8 cellular contexts compared by ENCODE assay signal in genomic region chr2:9594361-9595063, GRCh38.
DNase-seq lines count a peak whose midpoint lies in the region; ATAC-seq and TF ChIP-seq lines count a peak whose summit lies in the region.

No MANE protein-coding gene starts in this region.

- peak; percentile 62 for DNase-seq in fibroblast of the conjunctiva (ENCODE audit: low read depth)
- peak; percentile 53 for DNase-seq in retinal pigment epithelial cell (ENCODE audit: low read depth)

- no peak overlapping the region for H3K4me3 ChIP-seq in retinal pigment epithelial cell (ENCODE audit: low read length)

- TF ChIP-seq CTCF in retinal pigment epithelial cell (conservative IDR thresholded peaks at IDR 0.05; ENCODE audit: low read depth, low read length), result no peak

- ATAC-seq in GM19468 (IDR thresholded peaks at IDR 0.05; ENCODE audit: extremely low read depth, unreplicated experiment) (peak; percentile 17), SK-N-SH treated with all-trans-retinoic acid at 6 μM for 48 hours (peak; percentile 87), GM18867 (IDR thresholded peaks at IDR 0.05; ENCODE audit: unreplicated experiment) (no peak), HG02763 (IDR thresholded peaks at IDR 0.05; ENCODE audit: unreplicated experiment) (no peak), HG03432 (IDR thresholded peaks at IDR 0.05; ENCODE audit: unreplicated experiment) (no peak), GM21515 (IDR thresholded peaks at IDR 0.05; ENCODE audit: unreplicated experiment) (no peak)

TF ChIP-seq in SK-N-SH treated with all-trans-retinoic acid at 6 μM for 48 hours, 23 proteins besides CTCF, POLR2A, EP300 and RAD21:
- TF ChIP-seq ZFP3 (CRISPR knock-in tag; IDR thresholded peaks at IDR 0.05) (0 out of 2 replicates have a peak, but pooled peaks have one; percentile 24), ISL1 (CRISPR knock-in tag; IDR thresholded peaks at IDR 0.05) (no peak)

Comparison
In these comparisons a context has a peak if more than half of its experiments do, and no peak if none do; other contexts are left out.
1. ATAC-seq: peak in GM19468 (single experiment) and SK-N-SH treated with all-trans-retinoic acid at 6 μM for 48 hours (single experiment); none in GM18867 (single experiment), HG02763 (single experiment), HG03432 (single experiment) and GM21515 (single experiment).